1 cellular context compared by ENCODE assay signal in genomic region chr20:5657873-5658200, GRCh38.
TF ChIP-seq lines count a peak whose summit lies in the region.

No MANE protein-coding gene starts in this region.

TF ChIP-seq in A549, 52 proteins besides CTCF, POLR2A, EP300 and RAD21 (continued from another document):
- no peak for TF ChIP-seq ZSCAN20 (CRISPR knock-in tag; IDR thresholded peaks at IDR 0.05)
- no peak for TF ChIP-seq NR3C1 (IDR thresholded peaks at IDR 0.05)
- TF ChIP-seq KDM5A (IDR thresholded peaks at IDR 0.05), result no peak
- TF ChIP-seq, protein P1, sequence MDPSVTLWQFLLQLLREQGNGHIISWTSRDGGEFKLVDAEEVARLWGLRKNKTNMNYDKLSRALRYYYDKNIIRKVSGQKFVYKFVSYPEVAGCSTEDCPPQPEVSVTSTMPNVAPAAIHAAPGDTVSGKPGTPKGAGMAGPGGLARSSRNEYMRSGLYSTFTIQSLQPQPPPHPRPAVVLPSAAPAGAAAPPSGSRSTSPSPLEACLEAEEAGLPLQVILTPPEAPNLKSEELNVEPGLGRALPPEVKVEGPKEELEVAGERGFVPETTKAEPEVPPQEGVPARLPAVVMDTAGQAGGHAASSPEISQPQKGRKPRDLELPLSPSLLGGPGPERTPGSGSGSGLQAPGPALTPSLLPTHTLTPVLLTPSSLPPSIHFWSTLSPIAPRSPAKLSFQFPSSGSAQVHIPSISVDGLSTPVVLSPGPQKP (IDR thresholded peaks at IDR 0.05; ENCODE audit: low read depth, low read length), result no peak
- TF ChIP-seq RCOR1 (IDR thresholded peaks at IDR 0.05; ENCODE audit: low read depth, low read length), result no peak
- TF ChIP-seq RFX5 (IDR thresholded peaks at IDR 0.05), result 0 out of 2 replicates have a peak, but pooled peaks have one; percentile 5
- TF ChIP-seq HES2 (IDR thresholded peaks at IDR 0.05), result no peak
- TF ChIP-seq CHD2 (IDR thresholded peaks at IDR 0.05; ENCODE audit: low read length, partially characterized antibody), result no peak
- no peak for TF ChIP-seq HOXB5 (CRISPR knock-in tag; IDR thresholded peaks at IDR 0.05)
- no peak for TF ChIP-seq RNF2 (IDR thresholded peaks at IDR 0.05; ENCODE audit: borderline replicate concordance, low read depth)
- TF ChIP-seq MYC (IDR thresholded peaks at IDR 0.05; ENCODE audit: borderline replicate concordance, low read length), result no peak
- TF ChIP-seq EHMT2 (IDR thresholded peaks at IDR 0.05; ENCODE audit: low read depth), result no peak
- TF ChIP-seq REST (IDR thresholded peaks at IDR 0.05), result no peak
- peak; percentile 61; the same call in 1 of the 2 replicates for TF ChIP-seq FOSB (CRISPR knock-in tag; IDR thresholded peaks at IDR 0.05)
- no peak for TF ChIP-seq GATA3 (IDR thresholded peaks at IDR 0.05; ENCODE audit: borderline replicate concordance)
- TF ChIP-seq HOXB13 (CRISPR knock-in tag; IDR thresholded peaks at IDR 0.05; ENCODE audit: low read depth), result peak; percentile 6
- TF ChIP-seq SMC3 (IDR thresholded peaks at IDR 0.05), result no peak
- TF ChIP-seq KDM1A (IDR thresholded peaks at IDR 0.05; ENCODE audit: low read depth), result no peak
- TF ChIP-seq, protein P2, sequence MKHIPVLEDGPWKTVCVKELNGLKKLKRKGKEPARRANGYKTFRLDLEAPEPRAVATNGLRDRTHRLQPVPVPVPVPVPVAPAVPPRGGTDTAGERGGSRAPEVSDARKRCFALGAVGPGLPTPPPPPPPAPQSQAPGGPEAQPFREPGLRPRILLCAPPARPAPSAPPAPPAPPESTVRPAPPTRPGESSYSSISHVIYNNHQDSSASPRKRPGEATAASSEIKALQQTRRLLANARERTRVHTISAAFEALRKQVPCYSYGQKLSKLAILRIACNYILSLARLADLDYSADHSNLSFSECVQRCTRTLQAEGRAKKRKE (CRISPR knock-in tag; IDR thresholded peaks at IDR 0.05; ENCODE audit: low read depth), result 0 out of 2 replicates have a peak, but pooled peaks have one; percentile 23
- TF ChIP-seq NPAS2 (CRISPR knock-in tag; IDR thresholded peaks at IDR 0.05; ENCODE audit: borderline replicate concordance), result no peak
- TF ChIP-seq MAFK (IDR thresholded peaks at IDR 0.05; ENCODE audit: partially characterized antibody), result no peak
- TF ChIP-seq MAZ (IDR thresholded peaks at IDR 0.05; ENCODE audit: borderline replicate concordance, low read depth, low read length), result no peak
- TF ChIP-seq PBX3 (IDR thresholded peaks at IDR 0.05), result no peak
- TF ChIP-seq, protein P3, sequence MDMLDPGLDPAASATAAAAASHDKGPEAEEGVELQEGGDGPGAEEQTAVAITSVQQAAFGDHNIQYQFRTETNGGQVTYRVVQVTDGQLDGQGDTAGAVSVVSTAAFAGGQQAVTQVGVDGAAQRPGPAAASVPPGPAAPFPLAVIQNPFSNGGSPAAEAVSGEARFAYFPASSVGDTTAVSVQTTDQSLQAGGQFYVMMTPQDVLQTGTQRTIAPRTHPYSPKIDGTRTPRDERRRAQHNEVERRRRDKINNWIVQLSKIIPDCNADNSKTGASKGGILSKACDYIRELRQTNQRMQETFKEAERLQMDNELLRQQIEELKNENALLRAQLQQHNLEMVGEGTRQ (IDR thresholded peaks at IDR 0.05), result no peak
- TF ChIP-seq ZFP36 (IDR thresholded peaks at IDR 0.05; ENCODE audit: borderline replicate concordance, partially characterized antibody), result no peak
- no peak for TF ChIP-seq POLR2AphosphoS2 (conservative IDR thresholded peaks at IDR 0.05; ENCODE audit: low read length)
- TF ChIP-seq E2F6 (IDR thresholded peaks at IDR 0.05; ENCODE audit: borderline replicate concordance, low read depth), result no peak
- 0 out of 2 replicates have a peak, but pooled peaks have one; percentile 35 for TF ChIP-seq EHF (CRISPR knock-in tag; IDR thresholded peaks at IDR 0.05)
